In the genomic region with DNA sequence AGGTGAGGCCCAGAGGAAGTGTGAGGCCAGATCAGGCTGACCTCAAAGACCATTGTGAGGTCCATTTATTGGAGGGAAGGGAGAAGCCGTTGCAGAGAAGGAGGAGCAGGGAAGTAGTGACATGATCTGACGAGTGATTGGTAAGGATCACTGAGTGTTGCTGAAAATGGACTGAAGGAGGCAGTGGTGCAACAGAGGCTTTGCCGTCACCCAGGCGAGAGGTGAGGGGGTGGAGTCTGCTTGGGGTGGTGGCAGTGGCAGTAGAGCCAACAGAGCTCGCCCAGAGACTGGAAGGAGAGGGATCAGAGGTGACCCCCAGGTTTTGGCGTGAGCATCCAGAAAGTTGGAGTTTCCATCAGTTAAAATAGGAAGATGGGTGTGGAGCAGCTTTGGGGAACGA, we compare ENCODE assay signal across 18 cellular contexts.
"Had no signal": no experiment of that assay in that cellular context is flagged by ENCODE, and none has a peak within 500 bp of the region (broad histone marks: within the 10 kb centered on the region; RNA-seq: fewer than 3 reads in every experiment).

No MANE protein-coding gene starts in this region.

- H3K9me3 Mint-ChIP-seq: activated naive CD4-positive, alpha-beta T cell treated with anti-CD3 and anti-CD28 coated beads, Interleukin-2, amount 50 U/mL, for 24 hours; nephron; T-cell had no signal

- H3K9me3 ChIP-seq: ascending aorta, breast epithelium, gastroesophageal sphincter, lower lobe of right lung had no signal

- H3K36me3 ChIP-seq: ascending aorta, breast epithelium, gastroesophageal sphincter, lower lobe of right lung, spleen had no signal

- H3K27ac Mint-ChIP-seq: activated naive CD4-positive, alpha-beta T cell treated with anti-CD3 and anti-CD28 coated beads, Interleukin-2, amount 50 U/mL, for 24 hours; mesothelial cell of epicardium; nephron; stimulated activated memory B cell treated with anti-CD40 and anti-IgM and Interleukin-4, amounts not matched to agents 10 μg/mL and 1 μg/mL and 100 μg/mL, for 72 hours; T-cell had no signal

- ATAC-seq: esophagus mucosa; gastroesophageal sphincter; lower lobe of right lung; stimulated activated memory B cell treated with anti-CD40 and anti-IgM and Interleukin-4, amounts not matched to agents 10 μg/mL and 1 μg/mL and 100 μg/mL, for 72 hours; T-cell had no signal

- DNase-seq: activated CD4-positive, CD25-positive, alpha-beta regulatory T cell; activated gamma-delta T cell; cerebellar nuclear complex; cortex of kidney; islet precursor cell; lower lobe of right lung; nucleus accumbens; spleen; stimulated activated CD4-positive, alpha-beta T cell treated with anti-CD3 and anti-CD28 coated beads, Interleukin-4, amount 100 ng/mL, for 4 hours; T-cell had no signal

- H3K4me1 Mint-ChIP-seq: activated naive CD4-positive, alpha-beta T cell treated with anti-CD3 and anti-CD28 coated beads, Interleukin-2, amount 50 U/mL, for 24 hours had no signal

- H3K4me1 ChIP-seq: ascending aorta, breast epithelium, lower lobe of right lung, spleen had no signal

- H3K27me3 Mint-ChIP-seq: stimulated activated memory B cell treated with anti-CD40 and anti-IgM and Interleukin-4, amounts not matched to agents 10 μg/mL and 1 μg/mL and 100 μg/mL, for 72 hours had no signal

- H3K27ac ChIP-seq: ascending aorta, breast epithelium, gastroesophageal sphincter, lower lobe of right lung, spleen had no signal

- H3K36me3 Mint-ChIP-seq: T-cell had no signal

- H3K4me3 Mint-ChIP-seq: activated naive CD4-positive, alpha-beta T cell treated with anti-CD3 and anti-CD28 coated beads, Interleukin-2, amount 50 U/mL, for 24 hours; mesothelial cell of epicardium; nephron; stimulated activated memory B cell treated with anti-CD40 and anti-IgM and Interleukin-4, amounts not matched to agents 10 μg/mL and 1 μg/mL and 100 μg/mL, for 72 hours; T-cell had no signal

- H3K4me3 ChIP-seq: ascending aorta, breast epithelium, gastroesophageal sphincter, lower lobe of right lung, spleen had no signal

- H3K27me3 ChIP-seq: ascending aorta, breast epithelium, gastroesophageal sphincter, spleen had no signal
